ENCODE assay signal across 24 cellular contexts in the genomic region with DNA sequence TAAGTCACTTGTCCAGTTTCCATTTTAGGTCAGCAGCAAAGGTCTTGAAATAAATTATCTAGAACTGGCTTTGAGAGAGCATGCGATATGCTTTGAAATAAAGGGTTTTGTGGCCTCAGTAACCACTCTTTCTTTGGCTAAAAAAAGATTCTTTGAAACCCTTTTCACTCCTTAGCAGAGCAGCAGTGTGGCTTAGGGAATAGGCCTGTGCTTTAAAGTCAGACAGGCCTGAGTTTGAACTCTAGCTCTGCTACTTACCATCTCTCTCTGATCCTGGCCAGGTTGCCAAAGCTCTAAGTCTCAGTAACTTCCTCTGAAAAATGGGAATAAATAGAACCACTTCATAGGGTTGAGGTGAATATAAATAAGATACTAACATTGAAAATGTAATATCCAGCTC. TPM values are rescaled to one million over a fixed set of nuclear protein-coding genes. Genes with fewer than 3 reads are reported as not detected.
DNase-seq lines count a peak whose midpoint lies in the region; ATAC-seq, FAIRE-seq and TF ChIP-seq lines count a peak whose summit lies in the region.
"Had no signal": no experiment of that assay in that cellular context is flagged by ENCODE, and none has a peak within 500 bp of the region (broad histone marks: within the 10 kb centered on the region; RNA-seq: fewer than 3 reads in every experiment).

No MANE protein-coding gene starts in this region.

- H3K4me3 ChIP-seq in mammary epithelial cell (replicated peaks in 1 of 3; ENCODE audit: insufficient read depth in 1 of 3, low read depth in 2 of 3, low read length in 3 of 3) = no peak overlapping the region
- H3K4me3 ChIP-seq in mesendoderm (ENCODE audit: low read length) = no peak overlapping the region
- H3K4me3 ChIP-seq: BLaER1, PC-9, SJSA1 had no signal

- H3K36me3 ChIP-seq in mammary epithelial cell (ENCODE audit: insufficient read depth, low read length) (no peaks in the 10 kb centered on the region), mesendoderm (ENCODE audit: control insufficient read depth, insufficient read depth, low read length) (no peaks in the 10 kb centered on the region)
- H3K36me3 ChIP-seq: BLaER1, SJSA1 had no signal

- H3K4ac ChIP-seq in mesendoderm (ENCODE audit: low read depth, low read length) = peak overlapping the region; percentile 43

- no peak overlapping the region for H2BK120ac ChIP-seq in mesendoderm (ENCODE audit: low read depth, low read length)

- H2BK15ac ChIP-seq in mesendoderm (replicated peaks; ENCODE audit: low read depth) = peak overlapping the region; percentile 8

- no peak overlapping the region for H3K9ac ChIP-seq in mammary epithelial cell (ENCODE audit: insufficient read depth, low read length)
- H3K9ac ChIP-seq in mesendoderm (ENCODE audit: low read length) = no peak overlapping the region
- H3K9ac ChIP-seq: BLaER1 had no signal

- no peak overlapping the region for H3K27ac Mint-ChIP-seq in MCF 10A (ENCODE audit: low read depth, unreplicated experiment)
- H3K27ac Mint-ChIP-seq: CD4-positive, CD25-positive, alpha-beta regulatory T cell had no signal

- peak; percentile 15 for FAIRE-seq in TTC549 (lab: Jason Lieb, UNC)
- FAIRE-seq: D721Med, H54 had no signal

- intact Hi-C loops in mammary epithelial cell (cut with micrococcal nuclease) = loop anchor here (2.0 to 5.0 kb wide), 3 partner anchors 110 to 880 kb away; no protein-coding TSS in a partner anchor
- intact Hi-C loops in MCF 10A (cut with micrococcal nuclease) = loop anchor here (10.0 kb wide), 1 partner anchor 878 kb away; no protein-coding TSS in a partner anchor
- intact Hi-C loops in left colon (cut with DNase I, micrococcal nuclease) = loop anchor here in 1 of 2 donors (5.0 to 10.0 kb wide), 3 partner anchors 435 to 878 kb away; no protein-coding TSS in a partner anchor
- intact Hi-C loops in left cardiac atrium (cut with DNase I) = loop anchor here in 1 of 2 donors (2.0 to 10.0 kb wide), 3 partner anchors 435 to 878 kb away; no protein-coding TSS in a partner anchor

- in situ Hi-C loops in mammary epithelial cell (cut with MboI; ENCODE audit: low sequenced_read_pairs in 2 of 2) = loop anchor here in 1 of 2 donors (25.0 kb wide), 1 partner anchor 865 kb away; no protein-coding TSS in a partner anchor

- H3K36me3 Mint-ChIP-seq in MCF 10A (ENCODE audit: insufficient read depth, unreplicated experiment) = no peaks in the 10 kb centered on the region
- H3K36me3 Mint-ChIP-seq: CD4-positive, CD25-positive, alpha-beta regulatory T cell had no signal

- peak overlapping the region; percentile 1 for H3K56ac ChIP-seq in mesendoderm (ENCODE audit: low read length)

- H4K5ac ChIP-seq in mesendoderm (ENCODE audit: low read length) = no peak overlapping the region

- H3K79me1 ChIP-seq in mesendoderm (ENCODE audit: low read length) = no peaks in the 10 kb centered on the region

- no peak overlapping the region for H2AK5ac ChIP-seq in mesendoderm (ENCODE audit: low read length)

- peak overlapping the region; percentile 65 for H3K18ac ChIP-seq in mesendoderm (ENCODE audit: low read length)

- dilution Hi-C loops in mammary epithelial cell (cut with HindIII; ENCODE audit: low sequenced_read_pairs) = no loop called here

- peak overlapping the region; percentile 15 for H2AFZ ChIP-seq in mammary epithelial cell (ENCODE audit: low read depth, low read length)
- H2AFZ ChIP-seq: PC-9 had no signal

- no peak overlapping the region for H3K4me2 ChIP-seq in mammary epithelial cell (ENCODE audit: insufficient read depth, low read depth, low read length)
- no peak overlapping the region for H3K4me2 ChIP-seq in mesendoderm (ENCODE audit: low read length)
- H3K4me2 ChIP-seq: BLaER1, PC-9 had no signal

- H3K4me1 Mint-ChIP-seq in MCF 10A (ENCODE audit: insufficient read depth, unreplicated experiment) = no peaks in the 10 kb centered on the region

- ATAC-seq in left colon = no peak
- ATAC-seq in GM18870 (IDR thresholded peaks at IDR 0.05; ENCODE audit: unreplicated experiment) = no peak
- ATAC-seq in left cardiac atrium = no peak

- BruUV-seq in mammary epithelial cell (replicated peaks; lab: Mats Ljungman, UMichigan) (no TSS peak), MCF 10A (replicated peaks; lab: Mats Ljungman, UMichigan) (no TSS peak)

- POLR2A ChIA-PET in MCF 10A (lab: Yijun Ruan, JAX) = interaction anchor here (0.8 to 1.5 kb wide), 2 partner anchors 436 to 483 kb away, joined by 3 to 9 read pairs; no protein-coding TSS in a partner anchor

- 100% methylated on average over 1 of the region's 1 CpG for WGBS in mammary epithelial cell (ENCODE audit: low coverage, missing lambda C conversion rate)
- no CpG with 5 or more reads among the region's 1 CpG for WGBS in mesendoderm (ENCODE audit: extremely low coverage, insufficient coverage, low lambda C conversion rate)

- H3K4me3 Mint-ChIP-seq in MCF 10A (ENCODE audit: unreplicated experiment) = no peak overlapping the region
- H3K4me3 Mint-ChIP-seq: CD4-positive, CD25-positive, alpha-beta regulatory T cell had no signal

- DNase-seq in mammary epithelial cell (no peak), MCF 10A (ENCODE audit: unreplicated experiment) (no peak), mesendoderm (no peak), left colon (no peak), left cardiac atrium (no peak)
- DNase-seq: CD4-positive, CD25-positive, alpha-beta regulatory T cell; Karpas-422; NCI-H1105; NCI-H1436 treated with DMSO at 0.1 percent for 48 hours; NCI-H187 treated with DMSO at 0.1 percent for 48 hours; NCI-H2171 treated with DMSO at 0.1 percent for 48 hours; NCI-H524; NCI-H774; NK-92 treated with Interleukin-12 subunit alpha and Interleukin-12 subunit beta, amount 100 ng/mL, for 24 hours; PC-9; Right ventricle myocardium superior; RPMI8226 had no signal

- CTCF ChIA-PET in mammary epithelial cell (lab: Charles Lee; ENCODE audit: low non-redundant PET) = interaction anchor here (1.3 to 1.6 kb wide), 2 partner anchors 435 to 480 kb away, joined by 12 to 16 read pairs; no protein-coding TSS in a partner anchor
- CTCF ChIA-PET in MCF 10A (lab: Yijun Ruan, JAX) = interaction anchor here (0.6 to 7.2 kb wide), 25 partner anchors 8 to 1238 kb away, joined by 3 to 137 read pairs (median 4); no protein-coding TSS in a partner anchor

- no peak for TF ChIP-seq CTCF in mammary epithelial cell (conservative IDR thresholded peaks at IDR 0.05 in 1 of 2, IDR thresholded peaks at IDR 0.05 in 1 of 2; ENCODE audit: extremely low read depth in 1 of 2, insufficient read depth in 1 of 2, low read depth in 1 of 2, low read length in 2 of 2)
- no peak for TF ChIP-seq CTCF in MCF 10A (IDR thresholded peaks at IDR 0.05; ENCODE audit: unreplicated experiment)

- no peaks in the 10 kb centered on the region for H3K4me1 ChIP-seq in mammary epithelial cell (ENCODE audit: insufficient read depth, low read length)
- peaks cover 7% of the 10 kb centered on the region for H3K4me1 ChIP-seq in mesendoderm (ENCODE audit: control insufficient read depth, low read depth, low read length)

- H3K27ac ChIP-seq in mammary epithelial cell (ENCODE audit: insufficient read depth, low read depth, low read length) = no peak overlapping the region
- H3K27ac ChIP-seq in mesendoderm (ENCODE audit: low read depth, low read length) = no peak overlapping the region
- H3K27ac ChIP-seq: BLaER1, HL-60, PC-9, SJSA1 had no signal

- H4K20me1 ChIP-seq in mammary epithelial cell (ENCODE audit: insufficient read depth, low read length) = no peaks in the 10 kb centered on the region
- H4K20me1 ChIP-seq: BLaER1 had no signal

- no peak overlapping the region for H4K8ac ChIP-seq in mesendoderm (ENCODE audit: low read depth, low read length)

- H3K23ac ChIP-seq in mesendoderm (ENCODE audit: low read length) = no peak overlapping the region

- H3K79me2 ChIP-seq in mammary epithelial cell (ENCODE audit: insufficient read depth, low read length) = no peaks in the 10 kb centered on the region
- no peaks in the 10 kb centered on the region for H3K79me2 ChIP-seq in mesendoderm (ENCODE audit: control insufficient read depth, insufficient read depth, low read length)

- H3K9me3 Mint-ChIP-seq in MCF 10A (ENCODE audit: unreplicated experiment) = no peaks in the 10 kb centered on the region

- no peaks in the 10 kb centered on the region for H3K27me3 ChIP-seq in mammary epithelial cell (ENCODE audit: insufficient read depth, low read length)
- H3K27me3 ChIP-seq in mesendoderm (ENCODE audit: insufficient read depth, low read length, poor library complexity) = no peaks in the 10 kb centered on the region
- H3K27me3 ChIP-seq: BLaER1, SJSA1 had no signal

- no peaks in the 10 kb centered on the region for H3K27me3 Mint-ChIP-seq in MCF 10A (ENCODE audit: insufficient read depth, unreplicated experiment)

- no peak overlapping the region for H2BK5ac ChIP-seq in mesendoderm (ENCODE audit: low read length)

- no peaks in the 10 kb centered on the region for H3K9me3 ChIP-seq in mammary epithelial cell (replicated peaks; ENCODE audit: insufficient read depth, low read length)
- H3K9me3 ChIP-seq: BLaER1, SJSA1 had no signal

RNA-seq across cellular contexts. Expression of a gene that starts 52.7 kb away (rescaled TPM):
- total RNA-seq in mammary epithelial cell = 10 to 100 TPM in 1 of 2 donors, under 1 TPM in 1; 0.33 to 14.3 TPM
- polyA plus RNA-seq in mammary epithelial cell = 4.0 TPM
- polyA minus RNA-seq in mammary epithelial cell = 26.6 TPM
- not detected in 2 replicates for total RNA-seq in MCF 10A (2022)
- 26.1 TPM for polyA plus RNA-seq in mesendoderm (2013, experiment 1 of 2)
- 24.8 TPM for polyA plus RNA-seq in mesendoderm (2013, experiment 2 of 2)
- 1 to 10 TPM; 4.2 to 7.9 TPM for total RNA-seq in left colon
- 1 to 10 TPM; 1.4 to 2.5 TPM for total RNA-seq in left cardiac atrium
- total RNA-seq: CD4-positive, CD25-positive, alpha-beta regulatory T cell had no signal
